ENCODE assay signal across 8 cellular contexts in the genomic region with DNA sequence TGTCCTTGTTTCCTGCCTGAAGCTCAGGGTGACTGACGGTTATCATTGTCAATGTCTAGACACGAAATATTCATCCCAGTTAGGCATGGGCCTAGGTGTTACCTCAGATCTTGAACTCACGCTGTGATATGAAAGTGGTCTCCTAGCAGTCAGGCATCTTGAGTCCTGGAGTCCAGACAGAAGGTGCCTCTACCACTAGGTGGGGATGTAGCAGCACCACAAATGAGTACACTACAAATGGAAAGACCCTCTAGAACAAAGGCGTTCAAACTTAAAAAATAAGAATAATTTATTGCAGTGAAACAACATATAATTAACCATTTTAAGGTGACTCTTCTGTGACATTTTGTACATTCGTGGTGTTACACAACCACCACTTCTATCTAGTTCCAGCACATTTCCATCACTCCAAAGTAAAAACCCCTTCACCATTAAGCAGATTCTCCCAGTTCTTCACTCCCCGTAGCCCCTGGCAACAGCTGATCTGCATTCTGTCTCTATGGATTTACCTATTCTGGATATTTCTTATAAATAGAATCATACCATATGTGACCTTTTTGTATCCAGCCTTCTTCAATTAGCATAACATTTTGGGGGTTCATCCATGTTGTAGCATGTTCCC. TPM values are rescaled to one million over a fixed set of nuclear protein-coding genes. Genes with fewer than 3 reads are reported as not detected.
A peak's percentile ranks its signal among the peaks of the same experiment; 100 is the strongest.
DNase-seq lines count a peak whose midpoint lies in the region; TF ChIP-seq lines count a peak whose summit lies in the region.

No MANE protein-coding gene starts in this region.

- no peaks in the 10 kb centered on the region for H3K79me2 ChIP-seq in H9 (ENCODE audit: insufficient read depth, low read length)

- no peak overlapping the region for H3K18ac ChIP-seq in H9 (ENCODE audit: insufficient read length, low read depth, low read length)

- no peak overlapping the region for H3K27ac ChIP-seq in H9 (ENCODE audit: insufficient read length, low read depth, low read length)
- H3K27ac ChIP-seq in cardiac muscle cell = no peak overlapping the region

- H2BK12ac ChIP-seq in H9 (ENCODE audit: insufficient read length, low read depth, low read length) = no peak overlapping the region

- no peak overlapping the region for H2BK20ac ChIP-seq in H9 (ENCODE audit: low read depth, low read length, poor library complexity, severe bottlenecking)

- H3K23me2 ChIP-seq in H9 (ENCODE audit: insufficient read length, low read depth, low read length, poor library complexity, severe bottlenecking) = no peaks in the 10 kb centered on the region

- H3K36me3 ChIP-seq in cardiac muscle cell = no peaks in the 10 kb centered on the region

- H3K79me1 ChIP-seq in H9 (ENCODE audit: insufficient read depth, low read depth, low read length, poor library complexity, severe bottlenecking) = no peaks in the 10 kb centered on the region

- no peak overlapping the region for H4K91ac ChIP-seq in H9 (ENCODE audit: insufficient read length, low read depth, low read length)

- TF ChIP-seq CTCF in H9 (conservative IDR thresholded peaks at IDR 0.05) = peak; percentile 89
- peak; percentile 93 for TF ChIP-seq CTCF in cardiac muscle cell (IDR thresholded peaks at IDR 0.05; ENCODE audit: low read depth, low read length)

- H4K20me1 ChIP-seq in H9 (ENCODE audit: control insufficient read depth, insufficient read depth, insufficient read length) = no peaks in the 10 kb centered on the region

- no peak overlapping the region for H4K5ac ChIP-seq in H9 (ENCODE audit: insufficient read length, low read depth, low read length)

- no peak overlapping the region for H3K9ac ChIP-seq in H9 (ENCODE audit: extremely low read depth, insufficient read length, low read length)

- no peak overlapping the region for H3K4me3 ChIP-seq in cardiac muscle cell

- H3K27ac Mint-ChIP-seq in activated T-cell treated with anti-CD3 and anti-CD28 coated beads, Interleukin-2, amount 50 U/mL, for 24 hours = no peak overlapping the region
- H3K27ac Mint-ChIP-seq in H9 = no peak overlapping the region

- no peaks in the 10 kb centered on the region for H3K27me3 ChIP-seq in H9 (ENCODE audit: insufficient read depth, low read length)
- H3K27me3 ChIP-seq in cardiac muscle cell = no peaks in the 10 kb centered on the region

- no peak overlapping the region for H3K56ac ChIP-seq in H9 (ENCODE audit: insufficient read length, low read depth, low read length)

- H3K4me1 Mint-ChIP-seq in activated T-cell treated with anti-CD3 and anti-CD28 coated beads, Interleukin-2, amount 50 U/mL, for 24 hours (ENCODE audit: low read depth) = no peaks in the 10 kb centered on the region
- H3K4me1 Mint-ChIP-seq in H9 = peaks cover 13 to 14% of the 10 kb centered on the region in 2 experiments

- no peaks in the 10 kb centered on the region for H3K4me1 ChIP-seq in H9 (ENCODE audit: insufficient read depth, low read length)
- peaks cover 9% of the 10 kb centered on the region for H3K4me1 ChIP-seq in cardiac muscle cell (ENCODE audit: low read depth)

- no peaks in the 10 kb centered on the region for H3K27me3 Mint-ChIP-seq in activated T-cell treated with anti-CD3 and anti-CD28 coated beads, Interleukin-2, amount 50 U/mL, for 24 hours
- H3K27me3 Mint-ChIP-seq in H9 (ENCODE audit: low read depth) = no peaks in the 10 kb centered on the region

- H3K23ac ChIP-seq in H9 (ENCODE audit: insufficient read length, low read depth, low read length) = no peak overlapping the region

- no peak overlapping the region for H2BK120ac ChIP-seq in H9 (ENCODE audit: low read depth, low read length, poor library complexity, severe bottlenecking)

- WGBS in H9 (ENCODE audit: extremely low coverage, insufficient read length, low lambda C conversion rate) = no CpG with 5 or more reads among the region's 6 CpGs

- no peaks in the 10 kb centered on the region for H3K9me3 ChIP-seq in H9 (ENCODE audit: control insufficient read depth, low read depth, low read length)
- no peaks in the 10 kb centered on the region for H3K9me3 ChIP-seq in cardiac muscle cell (ENCODE audit: low read depth)

- H3K9me3 Mint-ChIP-seq in activated T-cell treated with anti-CD3 and anti-CD28 coated beads, Interleukin-2, amount 50 U/mL, for 24 hours = no peaks in the 10 kb centered on the region
- no peaks in the 10 kb centered on the region for H3K9me3 Mint-ChIP-seq in H9

- H2AK5ac ChIP-seq in H9 (ENCODE audit: insufficient read length, low read length) = no peak overlapping the region

- no peak overlapping the region for H2AFZ ChIP-seq in H9 (ENCODE audit: low read length)

- H3T11ph ChIP-seq in H9 (ENCODE audit: low read length) = no peak overlapping the region

- H4K8ac ChIP-seq in H9 (replicated peaks; ENCODE audit: insufficient read length, low read depth, low read length) = no peak overlapping the region

- H3K4ac ChIP-seq in H9 (ENCODE audit: low read depth, low read length) = no peak overlapping the region

- H2BK15ac ChIP-seq in H9 (ENCODE audit: low read depth, low read length) = no peak overlapping the region

- no peak overlapping the region for H3K14ac ChIP-seq in H9 (ENCODE audit: insufficient read depth, low read length)

- no peak overlapping the region for H3K4me2 ChIP-seq in H9 (ENCODE audit: insufficient read depth, insufficient read length, low read length)

- H2BK5ac ChIP-seq in H9 (ENCODE audit: insufficient read length, low read length) = no peak overlapping the region

- no peaks in the 10 kb centered on the region for H3K36me3 Mint-ChIP-seq in activated T-cell treated with anti-CD3 and anti-CD28 coated beads, Interleukin-2, amount 50 U/mL, for 24 hours (ENCODE audit: low read depth)
- no peaks in the 10 kb centered on the region for H3K36me3 Mint-ChIP-seq in H9 (ENCODE audit: insufficient read depth in 1 of 3, low read depth in 3 of 3)

- no peak overlapping the region for H3K4me3 Mint-ChIP-seq in activated T-cell treated with anti-CD3 and anti-CD28 coated beads, Interleukin-2, amount 50 U/mL, for 24 hours
- no peak overlapping the region for H3K4me3 Mint-ChIP-seq in H9

- peak; percentile 24 to 25 for DNase-seq in activated T-cell treated with anti-CD3 and anti-CD28 coated beads, Interleukin-2, amount 50 U/mL, for 48 hours
- DNase-seq in activated T-cell treated with anti-CD3 and anti-CD28 coated beads, Interleukin-2, amount 50 U/mL, for 24 hours = no peak
- peak; percentile 59 for DNase-seq in H9
- DNase-seq in NCI-H2081 (lab: John Stamatoyannopoulos, UW) = peak; percentile 50 to 56
- DNase-seq in activated naive CD4-positive, alpha-beta T cell treated with Interleukin-2 at 50 U/mL for 16 hours = peak; percentile 9
- DNase-seq in cardiac muscle cell (ENCODE audit: low read depth in 1 of 2, low spot score in 1 of 2) = peak; percentile 74 to 90
- peak; percentile 50 for DNase-seq in pulmonary artery endothelial cell (ENCODE audit: low read depth, low spot score)
- DNase-seq in OCI-M2 (lab: John Stamatoyannopoulos, UW; ENCODE audit: unreplicated experiment) = no peak

RNA-seq across cellular contexts. Expression of a gene that starts 11.9 kb away (rescaled TPM):
- total RNA-seq in H9 (2021) = 4.8 and 5.2 TPM in 2 replicates
- 8.9 and 13.2 TPM in 2 replicates for total RNA-seq in cardiac muscle cell
- 2.0 and 2.4 TPM in 2 replicates for polyA plus RNA-seq in cardiac muscle cell
- total RNA-seq in pulmonary artery endothelial cell = 68.7 and 98.7 TPM in 2 replicates

Comparison
In these comparisons a context has a peak if more than half of its experiments do, and no peak if none do; other contexts are left out.
1. DNase-seq: peak in activated T-cell treated with anti-CD3 and anti-CD28 coated beads, Interleukin-2, amount 50 U/mL, for 48 hours (2 of 2), H9 (single experiment), NCI-H2081 (2 of 2), activated naive CD4-positive, alpha-beta T cell treated with Interleukin-2 at 50 U/mL for 16 hours (single experiment), cardiac muscle cell (2 of 2) and pulmonary artery endothelial cell (single experiment); none in activated T-cell treated with anti-CD3 and anti-CD28 coated beads, Interleukin-2, amount 50 U/mL, for 24 hours (single experiment) and OCI-M2 (single experiment).